ENCODE assay signal across 2 cellular contexts in the genomic region with DNA sequence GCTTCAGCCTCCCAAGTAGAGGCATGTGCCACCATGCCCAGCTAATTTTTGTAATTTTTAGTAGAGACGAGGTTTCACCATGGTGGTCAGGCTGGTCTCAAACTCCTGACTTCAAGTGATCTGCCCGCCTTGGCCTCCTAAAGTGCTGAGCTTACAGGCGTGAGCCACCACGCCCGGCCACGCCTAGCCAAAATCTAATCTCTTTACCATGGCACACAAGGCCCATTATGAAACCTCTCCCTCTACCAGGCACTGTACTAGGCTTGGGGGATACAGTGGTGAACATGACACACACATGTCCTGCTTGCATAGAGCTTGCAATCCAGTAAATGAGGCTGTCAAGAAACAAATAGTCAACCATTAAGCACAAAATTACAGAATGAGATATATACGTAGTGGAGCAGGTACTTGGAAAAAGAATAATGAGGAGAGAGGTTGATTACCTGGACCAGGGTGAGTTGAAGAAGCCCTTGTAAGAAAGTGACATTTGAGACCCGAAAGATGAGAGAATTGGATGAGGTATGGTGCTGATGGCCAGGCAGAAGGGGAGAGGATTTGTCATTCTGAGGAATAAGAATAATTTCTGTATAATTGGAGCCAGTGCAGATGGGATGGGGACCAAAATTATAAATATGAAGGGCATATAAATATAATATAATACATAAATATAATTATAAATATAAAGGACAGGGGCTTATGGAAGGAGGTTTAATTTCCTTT.
TF ChIP-seq lines count a peak whose summit lies in the region.

No MANE protein-coding gene starts in this region.

TF ChIP-seq in GM23338, 12 proteins besides CTCF, POLR2A, EP300 and RAD21:
- TF ChIP-seq REST (IDR thresholded peaks at IDR 0.05; ENCODE audit: unreplicated experiment) (no peak), ZNF114 (CRISPR knock-in tag; IDR thresholded peaks at IDR 0.05) (no peak), ZNF462 (CRISPR knock-in tag; IDR thresholded peaks at IDR 0.05) (no peak), STAT1 (IDR thresholded peaks at IDR 0.05; ENCODE audit: unreplicated experiment) (no peak), ETS1 (IDR thresholded peaks at IDR 0.05) (no peak), POLR2AphosphoS5 (IDR thresholded peaks at IDR 0.05; ENCODE audit: low read depth) (no peak)

TF ChIP-seq in K562, 482 proteins besides CTCF, POLR2A, EP300 and RAD21:
- TF ChIP-seq ZNF561 (CRISPR knock-in tag; conservative IDR thresholded peaks at IDR 0.05), result no peak
- TF ChIP-seq, protein P1, sequence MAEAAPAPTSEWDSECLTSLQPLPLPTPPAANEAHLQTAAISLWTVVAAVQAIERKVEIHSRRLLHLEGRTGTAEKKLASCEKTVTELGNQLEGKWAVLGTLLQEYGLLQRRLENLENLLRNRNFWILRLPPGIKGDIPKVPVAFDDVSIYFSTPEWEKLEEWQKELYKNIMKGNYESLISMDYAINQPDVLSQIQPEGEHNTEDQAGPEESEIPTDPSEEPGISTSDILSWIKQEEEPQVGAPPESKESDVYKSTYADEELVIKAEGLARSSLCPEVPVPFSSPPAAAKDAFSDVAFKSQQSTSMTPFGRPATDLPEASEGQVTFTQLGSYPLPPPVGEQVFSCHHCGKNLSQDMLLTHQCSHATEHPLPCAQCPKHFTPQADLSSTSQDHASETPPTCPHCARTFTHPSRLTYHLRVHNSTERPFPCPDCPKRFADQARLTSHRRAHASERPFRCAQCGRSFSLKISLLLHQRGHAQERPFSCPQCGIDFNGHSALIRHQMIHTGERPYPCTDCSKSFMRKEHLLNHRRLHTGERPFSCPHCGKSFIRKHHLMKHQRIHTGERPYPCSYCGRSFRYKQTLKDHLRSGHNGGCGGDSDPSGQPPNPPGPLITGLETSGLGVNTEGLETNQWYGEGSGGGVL (CRISPR knock-in tag; IDR thresholded peaks at IDR 0.05), result no peak
- peak; percentile 49 for TF ChIP-seq RBM25 (IDR thresholded peaks at IDR 0.05; ENCODE audit: low read depth, low read length, severe bottlenecking)
